8 cellular contexts compared by ENCODE assay signal in genomic region chr1:154863702-154864174, GRCh38. TPM values are rescaled to one million over a fixed set of nuclear protein-coding genes. Genes with fewer than 3 reads are reported as not detected.
DNase-seq lines count a peak whose midpoint lies in the region; ATAC-seq and TF ChIP-seq lines count a peak whose summit lies in the region.

No MANE protein-coding gene starts in this region.

- H3K27me3 Mint-ChIP-seq in activated naive CD4-positive, alpha-beta T cell treated with anti-CD3 and anti-CD28 coated beads for 36 hours (ENCODE audit: low read depth): peaks cover 13% of the 10 kb centered on the region

- ATAC-seq in HG03175 (IDR thresholded peaks at IDR 0.05; ENCODE audit: unreplicated experiment) (peak; percentile 31), GM19467 (IDR thresholded peaks at IDR 0.05; ENCODE audit: unreplicated experiment) (no peak), GM19324 (IDR thresholded peaks at IDR 0.05; ENCODE audit: low FRiP score, unreplicated experiment) (no peak)

- H3K9me3 ChIP-seq in colonic mucosa: no peaks in the 10 kb centered on the region
- H3K9me3 ChIP-seq in osteoblast (ENCODE audit: low read depth, low read length): no peaks in the 10 kb centered on the region

- H3K79me2 ChIP-seq in osteoblast (ENCODE audit: insufficient read depth, low read length): no peaks in the 10 kb centered on the region

- no peak overlapping the region for H3K9ac ChIP-seq in colonic mucosa (ENCODE audit: low read depth in 2 of 2, low read length in 2 of 2)

- H4K20me1 ChIP-seq in osteoblast (ENCODE audit: insufficient read depth, low read length): peaks cover 2% of the 10 kb centered on the region

- no peaks in the 10 kb centered on the region for H3K9me3 Mint-ChIP-seq in activated naive CD4-positive, alpha-beta T cell treated with anti-CD3 and anti-CD28 coated beads for 36 hours

- H3K4me1 Mint-ChIP-seq in activated naive CD4-positive, alpha-beta T cell treated with anti-CD3 and anti-CD28 coated beads for 36 hours (ENCODE audit: low read depth): peaks cover 13% of the 10 kb centered on the region

- intact Hi-C loops in activated naive CD4-positive, alpha-beta T cell treated with anti-CD3 and anti-CD28 coated beads for 36 hours (cut with micrococcal nuclease): no loop called here
- intact Hi-C loops in colonic mucosa (cut with DNase I): no loop called here

- no peaks in the 10 kb centered on the region for H3K36me3 Mint-ChIP-seq in activated naive CD4-positive, alpha-beta T cell treated with anti-CD3 and anti-CD28 coated beads for 36 hours (ENCODE audit: low read depth)

- H3K4me2 ChIP-seq in osteoblast (ENCODE audit: insufficient read depth, low read length): no peak overlapping the region

- CTCF ChIA-PET in activated naive CD4-positive, alpha-beta T cell treated with anti-CD3 and anti-CD28 coated beads for 36 hours (lab: Charles Lee): no interaction called here

- H3K4me3 ChIP-seq in colonic mucosa (no peak overlapping the region), osteoblast (ENCODE audit: insufficient read depth, low read length) (no peak overlapping the region)

- no peak overlapping the region for H2AFZ ChIP-seq in osteoblast (ENCODE audit: low read length)

- H3K27me3 ChIP-seq in colonic mucosa: peaks cover 7% of the 10 kb centered on the region
- H3K27me3 ChIP-seq in osteoblast (ENCODE audit: insufficient read depth, low read length): peaks cover 11% of the 10 kb centered on the region

- TF ChIP-seq CTCF in colonic mucosa (IDR thresholded peaks at IDR 0.05): peak; percentile 75
- TF ChIP-seq CTCF in osteoblast (IDR thresholded peaks at IDR 0.05; ENCODE audit: extremely low read depth, low read depth, low read length): peak; percentile 58

- no peak overlapping the region for H3K4me3 Mint-ChIP-seq in activated naive CD4-positive, alpha-beta T cell treated with anti-CD3 and anti-CD28 coated beads for 36 hours

- no peaks in the 10 kb centered on the region for H3K36me3 ChIP-seq in colonic mucosa
- H3K36me3 ChIP-seq in osteoblast (ENCODE audit: insufficient read depth, low read length): no peaks in the 10 kb centered on the region

- H3K27ac ChIP-seq in colonic mucosa: no peak overlapping the region
- H3K27ac ChIP-seq in osteoblast (ENCODE audit: low read depth, low read length): no peak overlapping the region

- peak; percentile 38 for DNase-seq in activated naive CD4-positive, alpha-beta T cell treated with anti-CD3 and anti-CD28 coated beads for 36 hours
- DNase-seq in activated naive CD4-positive, alpha-beta T cell (lab: John Stamatoyannopoulos, UW): no peak
- DNase-seq in SHP77 treated with DMSO at 0.1 percent for 48 hours (lab: John Stamatoyannopoulos, UW): peak; percentile 81
- no peak for DNase-seq in colonic mucosa
- DNase-seq in osteoblast (ENCODE audit: insufficient read length, low spot score, missing footprints): peak; percentile 92

- H3K27ac Mint-ChIP-seq in activated naive CD4-positive, alpha-beta T cell treated with anti-CD3 and anti-CD28 coated beads for 36 hours: peak overlapping the region; percentile 32

- H3K4me1 ChIP-seq in colonic mucosa (no peaks in the 10 kb centered on the region), osteoblast (ENCODE audit: insufficient read depth, low read length) (peaks cover 17% of the 10 kb centered on the region)

RNA-seq across cellular contexts. Expression of gene KCNN3, which starts 6.3 kb away (rescaled TPM):
- under 1 TPM; 0.25 to 0.26 TPM for total RNA-seq in activated naive CD4-positive, alpha-beta T cell treated with anti-CD3 and anti-CD28 coated beads for 36 hours
- 1 to 10 TPM in 1 of 2 donors, under 1 TPM in 1; 0.99 to 2.5 TPM for total RNA-seq in colonic mucosa
- under 0.01 TPM in 2 replicates for total RNA-seq in osteoblast

Comparison
In these comparisons a context has a peak if more than half of its experiments do, and no peak if none do; other contexts are left out.
1. DNase-seq: peak in activated naive CD4-positive, alpha-beta T cell treated with anti-CD3 and anti-CD28 coated beads for 36 hours (single experiment), SHP77 treated with DMSO at 0.1 percent for 48 hours (single experiment) and osteoblast (single experiment); none in activated naive CD4-positive, alpha-beta T cell (0 of 4) and colonic mucosa (single experiment).